Comparison of ENCODE assay signal across 36 cellular contexts in the genomic region with DNA sequence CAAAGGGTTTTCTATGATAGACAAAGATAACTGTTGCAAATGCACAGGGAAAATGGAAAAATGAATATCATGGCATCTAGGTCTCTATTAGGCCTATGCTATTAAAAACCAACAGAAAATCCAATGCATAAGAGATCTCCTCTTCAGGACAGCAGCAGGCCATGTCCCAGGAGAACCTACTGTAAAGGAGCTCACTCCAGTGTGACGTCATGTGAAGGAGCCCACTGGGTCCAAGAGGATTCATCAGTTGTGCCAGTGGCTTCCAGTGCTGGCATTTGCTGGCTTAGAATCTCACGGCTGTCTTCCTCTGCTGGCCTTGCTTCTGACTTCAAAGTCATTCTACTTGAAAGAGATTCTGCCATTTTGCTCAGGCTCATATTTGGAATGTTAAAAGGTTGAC.
"Had no signal": no experiment of that assay in that cellular context is flagged by ENCODE, and none has a peak within 500 bp of the region (broad histone marks: within the 10 kb centered on the region; RNA-seq: fewer than 3 reads in every experiment).

No MANE protein-coding gene starts in this region.

- H3K4me1 ChIP-seq: adrenal gland, body of pancreas, breast epithelium had no signal

- H3K4me3 ChIP-seq: adrenal gland, body of pancreas, breast epithelium had no signal

- H3K9me3 Mint-ChIP-seq: activated B cell treated with CpG ODN at 0.5 μM for 24 hours; activated CD4-positive, alpha-beta memory T cell treated with anti-CD3 and anti-CD28 coated beads for 36 hours; activated CD8-positive, alpha-beta T cell treated with anti-CD3 and anti-CD28 coated beads for 36 hours; activated naive CD4-positive, alpha-beta T cell treated with anti-CD3 and anti-CD28 coated beads for 36 hours; activated naive CD4-positive, alpha-beta T cell treated with anti-CD3 and anti-CD28 coated beads, Interleukin-2, amount 50 U/mL, for 72 hours; activated naive CD8-positive, alpha-beta T cell treated with anti-CD3 and anti-CD28 coated beads for 36 hours; activated T-cell treated with anti-CD3 and anti-CD28 coated beads, Interleukin-2, amount 50 U/mL, for 4 hours; activated T-cell treated with anti-CD3 and anti-CD28 coated beads, Interleukin-2, amount 50 U/mL, for 72 hours; activated T-helper 1 cell treated with anti-CD3 and anti-CD28 coated beads, Interleukin-12 subunit alpha, Interleukin-12 subunit beta, Interleukin-2, Interleukin-4 antibody, amounts not matched to agents 30 ng/mL and 10 ng/mL and 1 ng/mL, durations not matched to agents 14 hours and 24 hours and 36 hours; activated T-helper 17 cell treated with anti-CD3 and anti-CD28 coated beads, Interleukin-2, amount 50 U/mL, for 72 hours; T-helper 1 cell treated with Interleukin-12 subunit alpha and Interleukin-12 subunit beta and Interleukin-4 antibody, amounts not matched to agents 30 μg/mL and 1 μg/mL, for 36 hours; T-helper 2 cell treated with Interferon-gamma antibody and Interleukin-4, amounts not matched to agents 5 μg/mL and 100 μg/mL, for 36 hours had no signal

- H3K4me1 Mint-ChIP-seq: activated T-helper 17 cell treated with anti-CD3 and anti-CD28 coated beads, Interleukin-2, amount 50 U/mL, for 72 hours had no signal

- H3K36me3 Mint-ChIP-seq: activated CD4-positive, alpha-beta memory T cell treated with anti-CD3 and anti-CD28 coated beads for 36 hours; activated naive CD4-positive, alpha-beta T cell treated with anti-CD3 and anti-CD28 coated beads, Interleukin-2, amount 50 U/mL, for 72 hours; activated naive CD8-positive, alpha-beta T cell treated with anti-CD3 and anti-CD28 coated beads for 36 hours had no signal

- ATAC-seq: activated CD8-positive, alpha-beta T cell treated with anti-CD3 and anti-CD28 coated beads for 36 hours; activated naive CD4-positive, alpha-beta T cell treated with anti-CD3 and anti-CD28 coated beads, Interleukin-2, amount 50 U/mL, for 72 hours; activated T-cell treated with anti-CD3 and anti-CD28 coated beads, Interleukin-2, amount 50 U/mL, for 4 hours; activated T-cell treated with anti-CD3 and anti-CD28 coated beads, Interleukin-2, amount 50 U/mL, for 72 hours; activated T-helper 17 cell treated with anti-CD3 and anti-CD28 coated beads, Interleukin-2, amount 50 U/mL, for 72 hours; body of pancreas had no signal

- DNase-seq: activated B cell treated with CpG ODN at 0.5 μM for 24 hours; activated CD4-positive, alpha-beta memory T cell treated with anti-CD3 and anti-CD28 coated beads for 36 hours; activated CD4-positive, alpha-beta T cell treated with anti-CD3 and anti-CD28 coated beads for 4 hours; activated CD4-positive, alpha-beta T cell treated with anti-CD3 and anti-CD28 coated beads, Interleukin-2, amount 10 ng/mL, durations not matched to agents 24 days and 14 days; activated CD4-positive, alpha-beta T cell treated with anti-CD3 and anti-CD28 coated beads, Interleukin-2, amount 50 U/mL, for 1 hour; activated CD4-positive, alpha-beta T cell treated with anti-CD3 and anti-CD28 coated beads, Interleukin-2, amount 50 U/mL, for 4 hours; activated CD4-positive, CD25-positive, alpha-beta regulatory T cell treated with anti-CD3 and anti-CD28 coated beads, Interleukin-2, amount 50 U/mL, for 72 hours; activated CD8-positive, alpha-beta memory T cell treated with anti-CD3 and anti-CD28 coated beads, Interleukin-2, amount 50 U/mL, for 4 hours; activated CD8-positive, alpha-beta T cell treated with anti-CD3 and anti-CD28 coated beads for 36 hours; activated effector memory CD4-positive, alpha-beta T cell treated with anti-CD3 and anti-CD28 coated beads, Interleukin-2, amount 50 U/mL, for 16 hours; activated gamma-delta T cell treated with Interleukin-2 at 50 U/mL for 16 hours; activated naive CD4-positive, alpha-beta T cell; activated naive CD4-positive, alpha-beta T cell treated with anti-CD3 and anti-CD28 coated beads for 36 hours; activated naive CD4-positive, alpha-beta T cell treated with anti-CD3 and anti-CD28 coated beads, Interleukin-2, amount 50 U/mL, for 16 hours; activated naive CD8-positive, alpha-beta T cell treated with anti-CD3 and anti-CD28 coated beads for 36 hours; activated T-cell treated with anti-CD3 and anti-CD28 coated beads for 4 hours; activated T-cell treated with anti-CD3 and anti-CD28 coated beads, Interleukin-2, amount 50 U/mL, for 1 hour; activated T-cell treated with anti-CD3 and anti-CD28 coated beads, Interleukin-2, amount 50 U/mL, for 4 hours; activated T-cell treated with anti-CD3 and anti-CD28 coated beads, Interleukin-2, amount 50 U/mL, for 72 hours; adrenal gland; amniotic stem cell; aorta; body of pancreas; brain microvascular endothelial cell; central memory CD4-positive, alpha-beta T cell; T-helper 2 cell; T-helper 9 cell had no signal

- H3K9me3 ChIP-seq: adrenal gland, body of pancreas, breast epithelium had no signal

- H3K27ac ChIP-seq: adrenal gland, body of pancreas, brain microvascular endothelial cell, breast epithelium, VCaP had no signal

- H3K4me3 Mint-ChIP-seq: activated B cell treated with CpG ODN at 0.5 μM for 24 hours; activated CD4-positive, alpha-beta memory T cell treated with anti-CD3 and anti-CD28 coated beads for 36 hours; activated CD4-positive, alpha-beta T cell treated with anti-CD3 and anti-CD28 coated beads, Interleukin-2, amount 10 ng/mL, durations not matched to agents 24 days and 14 days; activated CD8-positive, alpha-beta T cell treated with anti-CD3 and anti-CD28 coated beads for 36 hours; activated naive CD4-positive, alpha-beta T cell treated with anti-CD3 and anti-CD28 coated beads for 36 hours; activated naive CD8-positive, alpha-beta T cell treated with anti-CD3 and anti-CD28 coated beads for 36 hours; activated T-cell treated with anti-CD3 and anti-CD28 coated beads, Interleukin-2, amount 50 U/mL, for 4 hours; activated T-cell treated with anti-CD3 and anti-CD28 coated beads, Interleukin-2, amount 50 U/mL, for 72 hours; activated T-helper 1 cell treated with anti-CD3 and anti-CD28 coated beads, Interleukin-12 subunit alpha, Interleukin-12 subunit beta, Interleukin-2, Interleukin-4 antibody, amounts not matched to agents 30 ng/mL and 10 ng/mL and 1 ng/mL, durations not matched to agents 14 hours and 24 hours and 36 hours; activated T-helper 17 cell treated with anti-CD3 and anti-CD28 coated beads, Interleukin-2, amount 50 U/mL, for 72 hours; T-helper 1 cell treated with Interleukin-12 subunit alpha and Interleukin-12 subunit beta and Interleukin-4 antibody, amounts not matched to agents 30 μg/mL and 1 μg/mL, for 36 hours; T-helper 2 cell treated with Interferon-gamma antibody and Interleukin-4, amounts not matched to agents 5 μg/mL and 100 μg/mL, for 36 hours had no signal

- FAIRE-seq: astrocyte, TTC549 had no signal

- H3K27me3 ChIP-seq: adrenal gland, body of pancreas, brain microvascular endothelial cell, breast epithelium had no signal

- H3K36me3 ChIP-seq: adrenal gland, brain microvascular endothelial cell, breast epithelium had no signal

- H3K27ac Mint-ChIP-seq: activated B cell treated with CpG ODN at 0.5 μM for 24 hours; activated CD4-positive, alpha-beta memory T cell treated with anti-CD3 and anti-CD28 coated beads for 36 hours; activated CD4-positive, alpha-beta T cell treated with anti-CD3 and anti-CD28 coated beads, Interleukin-2, amount 10 ng/mL, durations not matched to agents 24 days and 14 days; activated CD8-positive, alpha-beta T cell treated with anti-CD3 and anti-CD28 coated beads for 36 hours; activated naive CD4-positive, alpha-beta T cell treated with anti-CD3 and anti-CD28 coated beads for 36 hours; activated naive CD4-positive, alpha-beta T cell treated with anti-CD3 and anti-CD28 coated beads, Interleukin-2, amount 50 U/mL, for 72 hours; activated naive CD8-positive, alpha-beta T cell treated with anti-CD3 and anti-CD28 coated beads for 36 hours; activated T-cell treated with anti-CD3 and anti-CD28 coated beads, Interleukin-2, amount 50 U/mL, for 72 hours; activated T-helper 1 cell treated with anti-CD3 and anti-CD28 coated beads, Interleukin-12 subunit alpha, Interleukin-12 subunit beta, Interleukin-2, Interleukin-4 antibody, amounts not matched to agents 30 ng/mL and 10 ng/mL and 1 ng/mL, durations not matched to agents 14 hours and 24 hours and 36 hours; activated T-helper 17 cell treated with anti-CD3 and anti-CD28 coated beads, Interleukin-2, amount 50 U/mL, for 72 hours; T-helper 1 cell treated with Interleukin-12 subunit alpha and Interleukin-12 subunit beta and Interleukin-4 antibody, amounts not matched to agents 30 μg/mL and 1 μg/mL, for 36 hours; T-helper 2 cell treated with Interferon-gamma antibody and Interleukin-4, amounts not matched to agents 5 μg/mL and 100 μg/mL, for 36 hours had no signal
